18 cellular contexts compared by ENCODE assay signal in genomic region chr17:61419496-61420046, GRCh38. TPM values are rescaled to one million over a fixed set of nuclear protein-coding genes. Genes with fewer than 3 reads are reported as not detected.
DNase-seq lines count a peak whose midpoint lies in the region; ATAC-seq, FAIRE-seq and TF ChIP-seq lines count a peak whose summit lies in the region.
"Had no signal": no experiment of that assay in that cellular context is flagged by ENCODE, and none has a peak within 500 bp of the region (broad histone marks: within the 10 kb centered on the region; RNA-seq: fewer than 3 reads in every experiment).

No MANE protein-coding gene starts in this region.

- H2BK12ac ChIP-seq in trophoblast cell (ENCODE audit: low read length): no peak overlapping the region

- peaks cover 3 to 4% of the 10 kb centered on the region in 2 experiments for H3K4me1 ChIP-seq in trophoblast cell (ENCODE audit: control insufficient read depth in 1 of 2, insufficient read depth in 2 of 2, low read length in 2 of 2)
- H3K4me1 ChIP-seq: BE2C had no signal

- no peak overlapping the region for H3K4me3 ChIP-seq in bronchial epithelial cell (ENCODE audit: low read depth, low read length)
- H3K4me3 ChIP-seq in trophoblast cell (ENCODE audit: low read depth, low read length): no peak overlapping the region
- H3K4me3 ChIP-seq: A549, GM23248 had no signal

- H2AK5ac ChIP-seq in trophoblast cell (ENCODE audit: low read length): no peak overlapping the region

- H3K36me3 Mint-ChIP-seq in osteocyte (ENCODE audit: unreplicated experiment): no peaks in the 10 kb centered on the region
- H3K36me3 Mint-ChIP-seq: CD4-positive, alpha-beta memory T cell; IgD-negative memory B cell had no signal

- no peak for TF ChIP-seq CTCF in bronchial epithelial cell (IDR thresholded peaks at IDR 0.05; ENCODE audit: insufficient read depth, low read length, severe bottlenecking)
- no peak for TF ChIP-seq CTCF in osteocyte (IDR thresholded peaks at IDR 0.05)

- H3K9ac ChIP-seq in trophoblast cell (ENCODE audit: low read length): no peak overlapping the region
- H3K9ac ChIP-seq: GM23248 had no signal

- H3K27ac Mint-ChIP-seq in osteocyte (ENCODE audit: unreplicated experiment): no peak overlapping the region

- no peak overlapping the region for H3K23ac ChIP-seq in trophoblast cell (ENCODE audit: low read length)

- ATAC-seq in GM21786 (IDR thresholded peaks at IDR 0.05; ENCODE audit: unreplicated experiment) (no peak), HG03095 (IDR thresholded peaks at IDR 0.05; ENCODE audit: unreplicated experiment) (no peak)
- ATAC-seq: A549 had no signal

- no peak overlapping the region for H2BK120ac ChIP-seq in trophoblast cell (ENCODE audit: insufficient read depth, low read length, poor library complexity)

- H2BK5ac ChIP-seq in trophoblast cell (ENCODE audit: low read depth, low read length, poor library complexity): no peak overlapping the region

- H3K14ac ChIP-seq in trophoblast cell (ENCODE audit: low read length): no peak overlapping the region

- H4K12ac ChIP-seq in trophoblast cell (ENCODE audit: low read depth, low read length): no peak overlapping the region

- peaks cover 13% of the 10 kb centered on the region for H3K4me1 Mint-ChIP-seq in osteocyte (ENCODE audit: unreplicated experiment)
- H3K4me1 Mint-ChIP-seq: CD4-positive, alpha-beta memory T cell had no signal

- no peak overlapping the region for H4K91ac ChIP-seq in trophoblast cell (ENCODE audit: low read depth, low read length)

- no peak overlapping the region for H3K27ac ChIP-seq in trophoblast cell (ENCODE audit: low read depth, low read length)
- H3K27ac ChIP-seq: C4-2B, GM23248 had no signal

- no peak overlapping the region for H4K8ac ChIP-seq in trophoblast cell (ENCODE audit: low read depth, low read length)

- no peak overlapping the region for H3K18ac ChIP-seq in trophoblast cell (ENCODE audit: low read length)

- no peak overlapping the region for H3K4me2 ChIP-seq in trophoblast cell (ENCODE audit: low read length)
- H3K4me2 ChIP-seq: A549 had no signal

- no peaks in the 10 kb centered on the region for H3K79me1 ChIP-seq in trophoblast cell (ENCODE audit: low read length)

- H3K79me2 ChIP-seq in trophoblast cell (ENCODE audit: control insufficient read depth, insufficient read depth, low read length, poor library complexity): no peaks in the 10 kb centered on the region

- no peak overlapping the region for H3K4me3 Mint-ChIP-seq in osteocyte (ENCODE audit: unreplicated experiment)
- H3K4me3 Mint-ChIP-seq: CD4-positive, alpha-beta memory T cell had no signal

- H3K9me3 Mint-ChIP-seq in osteocyte (ENCODE audit: unreplicated experiment): no peaks in the 10 kb centered on the region
- H3K9me3 Mint-ChIP-seq: CD4-positive, alpha-beta memory T cell; IgD-negative memory B cell had no signal

- no peak overlapping the region for H2AFZ ChIP-seq in trophoblast cell (ENCODE audit: insufficient read depth, low read length, poor library complexity)
- H2AFZ ChIP-seq: GM23248 had no signal

- no peaks in the 10 kb centered on the region for H3K9me3 ChIP-seq in trophoblast cell (ENCODE audit: insufficient read depth, low read depth, low read length)
- H3K9me3 ChIP-seq: A549, BE2C had no signal

- peaks cover 35% of the 10 kb centered on the region for H3K27me3 Mint-ChIP-seq in osteocyte (ENCODE audit: unreplicated experiment)

- WGBS in trophoblast cell (ENCODE audit: extremely low coverage, insufficient coverage, insufficient read length): no CpG with 5 or more reads among the region's 8 CpGs

- H3K27me3 ChIP-seq in bronchial epithelial cell (ENCODE audit: control insufficient read depth, insufficient read depth, low read length) (peaks cover 16% of the 10 kb centered on the region), trophoblast cell (ENCODE audit: insufficient read depth, low read length) (peaks cover 2% of the 10 kb centered on the region)
- H3K27me3 ChIP-seq: BE2C had no signal

- H3K36me3 ChIP-seq in bronchial epithelial cell (ENCODE audit: control insufficient read depth, insufficient read depth, low read length) (no peaks in the 10 kb centered on the region), trophoblast cell (ENCODE audit: control insufficient read depth in 1 of 2, insufficient read depth in 2 of 2, low read length in 2 of 2) (no peaks in the 10 kb centered on the region)
- H3K36me3 ChIP-seq: BE2C had no signal

- DNase-seq in bronchial epithelial cell (ENCODE audit: low read depth) (no peak), islet precursor cell (peak; percentile 53), osteocyte (ENCODE audit: extremely low spot score, unreplicated experiment) (peak; percentile 57), trophoblast cell (no peak), RCC 7860 (ENCODE audit: low spot score) (no peak)
- DNase-seq: BE2C; CD4-positive, alpha-beta memory T cell; DMS79; GM23248; H7 had no signal

- FAIRE-seq in bronchial epithelial cell (lab: Jason Lieb, UNC): peak; percentile 40
- no peak for FAIRE-seq in RCC 7860 (lab: Jason Lieb, UNC)
- FAIRE-seq: GM12891, GM19239 had no signal

- no peak overlapping the region for H3K4ac ChIP-seq in trophoblast cell (ENCODE audit: low read depth, low read length)

RNA-seq across cellular contexts. Expression of gene TBX2, which starts 19.9 kb away (rescaled TPM):
- 0.26 TPM in 1 of 2 replicates, not detected in the other for total RNA-seq in bronchial epithelial cell
- total RNA-seq in osteocyte: 24.6 and 25.9 TPM in 2 replicates
- polyA plus RNA-seq in trophoblast cell (2013): 2.7 and 3.0 TPM in 2 replicates
- total RNA-seq: CD4-positive, alpha-beta memory T cell; H7 had no signal
- polyA plus RNA-seq: CD4-positive, alpha-beta memory T cell; IgD-negative memory B cell had no signal

RNA-seq across cellular contexts. Expression of gene TBX4, which starts 32.7 kb away (rescaled TPM):
- total RNA-seq in bronchial epithelial cell (not detected in 2 replicates), osteocyte (not detected in 2 replicates)
- 0.93 and 0.97 TPM in 2 replicates for polyA plus RNA-seq in trophoblast cell (2013)
- total RNA-seq: CD4-positive, alpha-beta memory T cell; GM23248; H7; HT-29 had no signal
- polyA plus RNA-seq: CD4-positive, alpha-beta memory T cell; GM23248; IgD-negative memory B cell had no signal

Comparison
In these comparisons a context has a peak if more than half of its experiments do, and no peak if none do; other contexts are left out.
1. DNase-seq: peak in islet precursor cell (single experiment) and osteocyte (single experiment); none in bronchial epithelial cell (single experiment), trophoblast cell (0 of 2) and RCC 7860 (single experiment).
2. RNA of gene TBX2, which starts 19.9 kb away (total RNA-seq): 24.6 to 25.9 TPM in osteocyte; 0.26 TPM in bronchial epithelial cell; every median in the first group is over 10 times any median in the second.